In genomic region chr6:2875840-2876207, GRCh38 we compare ENCODE assay signal across 8 cellular contexts. TPM values are rescaled to one million over a fixed set of nuclear protein-coding genes. Genes with fewer than 3 reads are reported as not detected.
A peak's percentile ranks its signal among the peaks of the same experiment; 100 is the strongest.
DNase-seq lines count a peak whose midpoint lies in the region; ATAC-seq and TF ChIP-seq lines count a peak whose summit lies in the region.

No MANE protein-coding gene starts in this region.

- no peak overlapping the region; the same call in 1 of the 2 replicates for H3K4ac ChIP-seq in IMR-90 (ENCODE audit: low read depth, low read length)

- TF ChIP-seq POLR2A in IMR-90 (IDR thresholded peaks at IDR 0.05; ENCODE audit: low read depth, low read length) (no peak), ovary (IDR thresholded peaks at IDR 0.05) (no peak)

- H3K4me1 Mint-ChIP-seq in CD8-positive, alpha-beta T cell (ENCODE audit: low read depth), result peaks cover 72% of the 10 kb centered on the region
- H3K4me1 Mint-ChIP-seq in activated naive CD4-positive, alpha-beta T cell treated with anti-CD3 and anti-CD28 coated beads, Interleukin-2, amount 10 ng/mL, durations not matched to agents 7 days and 5 days, result peaks cover 73% of the 10 kb centered on the region

- dilution Hi-C loops in IMR-90 (cut with HindIII; ENCODE audit: low sequenced_read_pairs, unreplicated experiment), result no loop called here

- no peak overlapping the region for H2BK20ac ChIP-seq in IMR-90 (ENCODE audit: low read depth, low read length)

- no peak overlapping the region for H2BK15ac ChIP-seq in IMR-90 (ENCODE audit: low read depth, low read length)

- H2BK5ac ChIP-seq in IMR-90 (ENCODE audit: low read depth, low read length, poor library complexity, severe bottlenecking), result no peak overlapping the region

- H3K23ac ChIP-seq in IMR-90 (ENCODE audit: low read depth, low read length), result no peak overlapping the region

- H4K5ac ChIP-seq in IMR-90 (ENCODE audit: low read depth, low read length), result no peak overlapping the region

- in situ Hi-C loops in IMR-90 (cut with MboI; ENCODE audit: low sequenced_read_pairs) (no loop called here), KBM-7 (cut with MboI; ENCODE audit: low pct_unique_long_range_greater_than_20kb, low sequenced_read_pairs) (no loop called here)

- no peak for TF ChIP-seq CTCF in CD8-positive, alpha-beta T cell (IDR thresholded peaks at IDR 0.05)
- TF ChIP-seq CTCF in IMR-90 (conservative IDR thresholded peaks at IDR 0.05; ENCODE audit: low read depth, low read length), result no peak
- TF ChIP-seq CTCF in ovary (IDR thresholded peaks at IDR 0.05), result no peak
- no peak for TF ChIP-seq CTCF in BE2C (IDR thresholded peaks at IDR 0.05; ENCODE audit: low read depth, low read length)

- H3K14ac ChIP-seq in IMR-90 (replicated peaks; ENCODE audit: low read depth, low read length), result no peak overlapping the region

- CTCF ChIA-PET in CD8-positive, alpha-beta T cell (lab: Charles Lee), result interaction anchor here (1.1 to 2.8 kb wide), 7 partner anchors 15 to 59 kb away, joined by 3 to 15 read pairs (median 5); no protein-coding TSS in a partner anchor
- CTCF ChIA-PET in IMR-90 (lab: Yijun Ruan, JAX), result no interaction called here
- CTCF ChIA-PET in activated naive CD4-positive, alpha-beta T cell treated with anti-CD3 and anti-CD28 coated beads, Interleukin-2, amount 10 ng/mL, durations not matched to agents 7 days and 5 days (lab: Charles Lee), result interaction anchor here (1.2 kb wide), 1 partner anchor 55 kb away, joined by 3 read pairs; no protein-coding TSS in a partner anchor

- no peak overlapping the region for H3K9ac ChIP-seq in IMR-90 (ENCODE audit: low read depth, low read length)

- peak overlapping the region; percentile 85 for H3K4me3 ChIP-seq in CD8-positive, alpha-beta T cell (ENCODE audit: low read depth, low read length)
- no peak overlapping the region for H3K4me3 ChIP-seq in IMR-90 (ENCODE audit: insufficient read depth, low read depth, low read length)
- H3K4me3 ChIP-seq in ovary, result peak overlapping the region; percentile 44
- H3K4me3 ChIP-seq in BE2C (ENCODE audit: low read depth, low read length), result no peak overlapping the region

- H3K27me3 ChIP-seq in CD8-positive, alpha-beta T cell (ENCODE audit: insufficient read depth, low read length), result no peaks in the 10 kb centered on the region
- H3K27me3 ChIP-seq in IMR-90 (ENCODE audit: control insufficient read depth, insufficient read depth, low read length), result no peaks in the 10 kb centered on the region
- H3K27me3 ChIP-seq in ovary, result no peaks in the 10 kb centered on the region
- H3K27me3 ChIP-seq in BE2C, result no peaks in the 10 kb centered on the region; the same call in 1 of the 2 replicates

- H3K36me3 Mint-ChIP-seq in CD8-positive, alpha-beta T cell, result peaks cover 7% of the 10 kb centered on the region
- H3K36me3 Mint-ChIP-seq in activated naive CD4-positive, alpha-beta T cell treated with anti-CD3 and anti-CD28 coated beads, Interleukin-2, amount 10 ng/mL, durations not matched to agents 7 days and 5 days, result peaks cover 39% of the 10 kb centered on the region

- no peaks in the 10 kb centered on the region for H3K36me3 ChIP-seq in CD8-positive, alpha-beta T cell (ENCODE audit: insufficient read depth, low read length)
- H3K36me3 ChIP-seq in IMR-90 (ENCODE audit: control insufficient read depth, insufficient read depth, low read length) (no peaks in the 10 kb centered on the region), ovary (no peaks in the 10 kb centered on the region), BE2C (no peaks in the 10 kb centered on the region)

- no CpG with 5 or more reads among the region's 32 CpGs for WGBS in IMR-90 (ENCODE audit: extremely low coverage in 2 of 2, insufficient read length in 1 of 2), 2 experiments
- WGBS in ovary, 3 donors, result 0 to 6% (median 1%) methylated on average over 23 to 32 of the region's 32 CpGs

- peak overlapping the region; percentile 28 to 72; a peak in 2 of 4 replicates for H4K8ac ChIP-seq in IMR-90 (ENCODE audit: low read depth in 2 of 2, low read length in 2 of 2)

- peaks cover 63% of the 10 kb centered on the region for H3K4me1 ChIP-seq in CD8-positive, alpha-beta T cell (ENCODE audit: insufficient read depth, low read length)
- H3K4me1 ChIP-seq in IMR-90 (ENCODE audit: control insufficient read depth, insufficient read depth, low read length) (peaks cover 19% of the 10 kb centered on the region), ovary (ENCODE audit: insufficient read depth) (peaks cover 9% of the 10 kb centered on the region), BE2C (no peaks in the 10 kb centered on the region)

- H3K27me3 Mint-ChIP-seq in CD8-positive, alpha-beta T cell (ENCODE audit: low read depth), result no peaks in the 10 kb centered on the region
- H3K27me3 Mint-ChIP-seq in activated naive CD4-positive, alpha-beta T cell treated with anti-CD3 and anti-CD28 coated beads, Interleukin-2, amount 10 ng/mL, durations not matched to agents 7 days and 5 days, result peaks cover 4% of the 10 kb centered on the region

- no peak overlapping the region for H2AK9ac ChIP-seq in IMR-90 (replicated peaks; ENCODE audit: low read depth, low read length, poor library complexity)

- no peak for TF ChIP-seq EP300 in ovary (IDR thresholded peaks at IDR 0.05)

- no peak overlapping the region for H4K91ac ChIP-seq in IMR-90 (ENCODE audit: insufficient read depth, low read depth, low read length)

- no TSS peak for BruUV-seq in IMR-90 (replicated peaks; lab: Mats Ljungman, UMichigan)

- peak overlapping the region; percentile 87 for H3K4me3 Mint-ChIP-seq in CD8-positive, alpha-beta T cell
- peak overlapping the region; percentile 78 for H3K4me3 Mint-ChIP-seq in activated naive CD4-positive, alpha-beta T cell treated with anti-CD3 and anti-CD28 coated beads, Interleukin-2, amount 10 ng/mL, durations not matched to agents 7 days and 5 days

- H3K56ac ChIP-seq in IMR-90 (ENCODE audit: extremely low read depth, insufficient read depth, low read length), result no peak overlapping the region

- H2BK120ac ChIP-seq in IMR-90 (ENCODE audit: low read depth, low read length), result 0 out of 2 replicates have a peak overlapping the region, but pooled peaks have one; percentile 27

- H2AK5ac ChIP-seq in IMR-90 (ENCODE audit: low read depth, low read length), result no peak overlapping the region

- H3K9me1 ChIP-seq in IMR-90 (ENCODE audit: insufficient read depth, low read length), result no peaks in the 10 kb centered on the region

- H3K27ac Mint-ChIP-seq in CD8-positive, alpha-beta T cell, result peak overlapping the region; percentile 93
- peak overlapping the region; percentile 89 for H3K27ac Mint-ChIP-seq in activated naive CD4-positive, alpha-beta T cell treated with anti-CD3 and anti-CD28 coated beads, Interleukin-2, amount 10 ng/mL, durations not matched to agents 7 days and 5 days

- no peak for TF ChIP-seq RAD21 in IMR-90 (IDR thresholded peaks at IDR 0.05; ENCODE audit: low read length)

- H3K18ac ChIP-seq in IMR-90 (ENCODE audit: low read depth, low read length), result no peak overlapping the region

- H4K20me1 ChIP-seq in IMR-90 (ENCODE audit: insufficient read depth, low read length), result no peaks in the 10 kb centered on the region

- H3K4me2 ChIP-seq in IMR-90 (ENCODE audit: low read depth, low read length), result peak overlapping the region; percentile 12; the same call in 1 of the 2 replicates

- H3K27ac ChIP-seq in CD8-positive, alpha-beta T cell (ENCODE audit: low read depth, low read length), result peak overlapping the region; percentile 68
- H3K27ac ChIP-seq in IMR-90 (ENCODE audit: insufficient read depth, low read length) (no peak overlapping the region), ovary (peak overlapping the region; percentile 70 to 77)

- POLR2A ChIA-PET in CD8-positive, alpha-beta T cell (lab: Charles Lee), result interaction anchor here (0.7 to 3.8 kb wide), 10 partner anchors 9 to 105 kb away, joined by 3 to 16 read pairs (median 4); partner anchors contain the start of genes SERPINB1 and SERPINB9
- POLR2A ChIA-PET in IMR-90 (lab: Charles Lee; ENCODE audit: unreplicated experiment), result no interaction called here

- intact Hi-C loops in CD8-positive, alpha-beta T cell (cut with DNase I, micrococcal nuclease), result loop anchor here (2.0 kb wide), 2 partner anchors 13 to 17 kb away; no protein-coding TSS in a partner anchor
- intact Hi-C loops in IMR-90 (cut with micrococcal nuclease) (no loop called here), head of caudate nucleus (cut with DNase I) (no loop called here), ovary (cut with DNase I) (no loop called here)

- H3K9me3 ChIP-seq in CD8-positive, alpha-beta T cell (ENCODE audit: low read length), result no peaks in the 10 kb centered on the region
- H3K9me3 ChIP-seq in IMR-90 (ENCODE audit: control insufficient read depth, insufficient read depth, low read length) (no peaks in the 10 kb centered on the region), ovary (no peaks in the 10 kb centered on the region), BE2C (no peaks in the 10 kb centered on the region)

- peak overlapping the region; percentile 80 for H2AFZ ChIP-seq in IMR-90 (replicated peaks; ENCODE audit: low read length, poor library complexity)

- ATAC-seq in CD8-positive, alpha-beta T cell, result peak; percentile 62
- ATAC-seq in IMR-90 (ENCODE audit: low read depth), result peak; percentile 12; the same call in 1 of the 2 replicates
- no peak for ATAC-seq in GM19023 (IDR thresholded peaks at IDR 0.05; ENCODE audit: unreplicated experiment)

- DNase-seq in CD8-positive, alpha-beta T cell, result peak in 5 of 7 experiments; percentile 51 to 79 (median 64)
- DNase-seq in IMR-90 (no peak), head of caudate nucleus (peak in 22 of 42 donors; percentile 22 to 63 (median 38)), ovary (peak in 2 of 5 donors; percentile 58 to 61), BE2C (no peak), KBM-7 (no peak)
- DNase-seq in activated naive CD4-positive, alpha-beta T cell treated with anti-CD3 and anti-CD28 coated beads, Interleukin-2, amount 10 ng/mL, durations not matched to agents 7 days and 5 days, result peak; percentile 75

- no peaks in the 10 kb centered on the region for H3K9me3 Mint-ChIP-seq in CD8-positive, alpha-beta T cell
- H3K9me3 Mint-ChIP-seq in activated naive CD4-positive, alpha-beta T cell treated with anti-CD3 and anti-CD28 coated beads, Interleukin-2, amount 10 ng/mL, durations not matched to agents 7 days and 5 days, result no peaks in the 10 kb centered on the region

- H3K79me1 ChIP-seq in IMR-90 (ENCODE audit: low read depth in 1 of 2, low read length in 2 of 2), result no peaks in the 10 kb centered on the region

RNA-seq across cellular contexts. Expression of gene SERPINB9, which starts 27.3 kb away (rescaled TPM):
- total RNA-seq in CD8-positive, alpha-beta T cell, result 10 to 100 TPM; 36.0 to 39.1 TPM
- total RNA-seq in IMR-90 (2012; rRNA removed), result 2.3 and 2.5 TPM in 2 replicates
- polyA plus RNA-seq in IMR-90 (2012; rRNA removed), result 2.2 and 2.3 TPM in 2 replicates
- polyA plus RNA-seq in IMR-90 (2012; cell fraction: cytosol; rRNA removed), result 1.1 and 1.5 TPM in 2 replicates
- 1.1 and 3.5 TPM in 2 replicates for polyA plus RNA-seq in IMR-90 (2012; cell fraction: nucleus; rRNA removed; ENCODE audit: low replicate concordance)
- 10 to 100 TPM in 2 of 7 donors, 1 to 10 TPM in 5; 3.0 to 14.6 (median 3.8) TPM for total RNA-seq in ovary
- polyA plus RNA-seq in ovary, result 1 to 10 TPM; 1.9 to 6.9 TPM
- 0.86 TPM for polyA plus RNA-seq in BE2C (2012; ENCODE audit: insufficient read depth, insufficient read length, low read depth)

RNA-seq across cellular contexts. Expression of gene SERPINB1, which starts 34.2 kb away (rescaled TPM):
- 10 to 100 TPM; 48.8 to 50.7 TPM for total RNA-seq in CD8-positive, alpha-beta T cell
- total RNA-seq in IMR-90 (2012; rRNA removed), result 6.1 TPM in 2 replicates
- polyA plus RNA-seq in IMR-90 (2012; rRNA removed), result 7.0 and 9.1 TPM in 2 replicates
- polyA plus RNA-seq in IMR-90 (2012; cell fraction: cytosol; rRNA removed), result 2.8 and 2.9 TPM in 2 replicates
- 1.4 and 6.8 TPM in 2 replicates for polyA plus RNA-seq in IMR-90 (2012; cell fraction: nucleus; rRNA removed; ENCODE audit: low replicate concordance)
- total RNA-seq in ovary, result 10 to 100 TPM; 13.5 to 38.1 (median 27.7) TPM
- 10 to 100 TPM; 25.9 to 57.0 TPM for polyA plus RNA-seq in ovary
- 0.74 TPM for polyA plus RNA-seq in BE2C (2012; ENCODE audit: insufficient read depth, insufficient read length, low read depth)

Comparison
In these comparisons a context has a peak if more than half of its experiments do, and no peak if none do; other contexts are left out.
1. DNase-seq: peak in CD8-positive, alpha-beta T cell (5 of 7), activated naive CD4-positive, alpha-beta T cell treated with anti-CD3 and anti-CD28 coated beads, Interleukin-2, amount 10 ng/mL, durations not matched to agents 7 days and 5 days (single experiment) and head of caudate nucleus (22 of 42); none in IMR-90 (single experiment), BE2C (single experiment) and KBM-7 (single experiment).
2. H3K4me3 ChIP-seq: peak in CD8-positive, alpha-beta T cell (single experiment) and ovary (single experiment); none in IMR-90 (single experiment) and BE2C (single experiment).
3. intact Hi-C loops: an anchor here in CD8-positive, alpha-beta T cell (2.0 kb wide); none called in IMR-90, head of caudate nucleus and ovary.